In genomic region chr3:99885085-99885484, GRCh38 we compare ENCODE assay signal across 2 cellular contexts.
TF ChIP-seq lines count a peak whose summit lies in the region.

No MANE protein-coding gene starts in this region.

TF ChIP-seq in A549, 52 proteins besides CTCF, POLR2A, EP300 and RAD21:
- TF ChIP-seq HOXB5 (CRISPR knock-in tag; IDR thresholded peaks at IDR 0.05) = no peak
- TF ChIP-seq PBX3 (IDR thresholded peaks at IDR 0.05) = no peak
- TF ChIP-seq RFX5 (IDR thresholded peaks at IDR 0.05) = no peak
- no peak for TF ChIP-seq JUN (IDR thresholded peaks at IDR 0.05)
- no peak for TF ChIP-seq BHLHE40 (IDR thresholded peaks at IDR 0.05; ENCODE audit: low read depth, low read length)
- no peak for TF ChIP-seq HOXB13 (CRISPR knock-in tag; IDR thresholded peaks at IDR 0.05; ENCODE audit: low read depth)
- no peak for TF ChIP-seq RCOR1 (IDR thresholded peaks at IDR 0.05; ENCODE audit: low read depth, low read length)
- TF ChIP-seq ZFP36 (IDR thresholded peaks at IDR 0.05; ENCODE audit: borderline replicate concordance, partially characterized antibody) = no peak
- no peak for TF ChIP-seq ATOH8 (CRISPR knock-in tag; IDR thresholded peaks at IDR 0.05; ENCODE audit: low read depth)
- no peak for TF ChIP-seq GATA3 (IDR thresholded peaks at IDR 0.05; ENCODE audit: borderline replicate concordance)
- no peak for TF ChIP-seq FOSL2 (IDR thresholded peaks at IDR 0.05)
- TF ChIP-seq FOSL2 (CRISPR knock-in tag; IDR thresholded peaks at IDR 0.05) = no peak
- no peak for TF ChIP-seq CEBPB (IDR thresholded peaks at IDR 0.05)
- TF ChIP-seq ZC3H11A (IDR thresholded peaks at IDR 0.05) = no peak
- no peak for TF ChIP-seq TFCP2L1 (CRISPR knock-in tag; IDR thresholded peaks at IDR 0.05)
- TF ChIP-seq REST (IDR thresholded peaks at IDR 0.05) = no peak
- TF ChIP-seq ELK1 (IDR thresholded peaks at IDR 0.05; ENCODE audit: low read depth, low read length) = no peak

TF ChIP-seq in endothelial cell of umbilical vein, 7 proteins besides CTCF, POLR2A, EP300 and RAD21:
- no peak for TF ChIP-seq GATA2 (IDR thresholded peaks at IDR 0.05; ENCODE audit: insufficient read depth, insufficient read length, low read depth, low read length)
- no peak for TF ChIP-seq JUN (IDR thresholded peaks at IDR 0.05; ENCODE audit: borderline replicate concordance, insufficient read depth, insufficient read length, low read depth)
- no peak for TF ChIP-seq FOS (IDR thresholded peaks at IDR 0.05; ENCODE audit: borderline replicate concordance, insufficient read depth, low read length)
- TF ChIP-seq EZH2 (IDR thresholded peaks at IDR 0.05; ENCODE audit: borderline replicate concordance, low read depth, low read length, severe bottlenecking) = no peak
- no peak for TF ChIP-seq POLR2AphosphoS5 (IDR thresholded peaks at IDR 0.05; ENCODE audit: insufficient read depth, low read depth, low read length)
- no peak for TF ChIP-seq MAX (IDR thresholded peaks at IDR 0.05; ENCODE audit: insufficient read depth, insufficient read length)
- TF ChIP-seq MYC (IDR thresholded peaks at IDR 0.05; ENCODE audit: low read depth, low read length) = no peak
